In genomic region chr4:39977489-39978377, GRCh38 we compare ENCODE assay signal across 8 cellular contexts. TPM values are rescaled to one million over a fixed set of nuclear protein-coding genes. Genes with fewer than 3 reads are reported as not detected.
DNase-seq lines count a peak whose midpoint lies in the region; ATAC-seq, FAIRE-seq and TF ChIP-seq lines count a peak whose summit lies in the region.

Gene PDS5A, minus strand, starts transcription at chr4:39977911. Its CDS starts 1,334 bp downstream, at chr4:39976577.

- peaks cover 7 to 20% (median 9%) of the 10 kb centered on the region in 3 donors for H3K4me1 ChIP-seq in pancreas
- peaks cover 0 to 18% (median 11%) of the 10 kb centered on the region in 4 donors for H3K4me1 ChIP-seq in tibial artery

- intact Hi-C loops in head of caudate nucleus (cut with DNase I), result loop anchor here (2.0 to 5.0 kb wide), 4 partner anchors 80 to 505 kb away; partner anchors contain the start of genes N4BP2 and UGDH
- intact Hi-C loops in pancreas (cut with DNase I), result loop anchor here in 1 of 3 donors (10.0 kb wide), 1 partner anchor 283 kb away; the partner anchor contains the start of gene UBE2K
- intact Hi-C loops in tibial artery (cut with DNase I; ENCODE audit: low total_unique reads), result loop anchor here (1.0 to 5.0 kb wide), 2 partner anchors 279 to 505 kb away; partner anchors contain the start of gene UBE2K

- FAIRE-seq in pancreas (lab: Jason Lieb, UNC), result no peak

- peak within 1 kb of the TSS; percentile 96 for H3K4me3 ChIP-seq in GM12864 (ENCODE audit: low read depth, low read length)
- peak within 1 kb of the TSS; percentile 61 to 97 (median 95) for H3K4me3 ChIP-seq in pancreas
- H3K4me3 ChIP-seq in tibial artery, result peak within 1 kb of the TSS; percentile 80 to 97

- H3K4me1 Mint-ChIP-seq in activated naive CD8-positive, alpha-beta T cell treated with anti-CD3 and anti-CD28 coated beads for 36 hours, result peaks cover 39% of the 10 kb centered on the region

- peaks cover 28% of the 10 kb centered on the region for H3K36me3 Mint-ChIP-seq in activated naive CD8-positive, alpha-beta T cell treated with anti-CD3 and anti-CD28 coated beads for 36 hours

- H3K27me3 ChIP-seq in pancreas, result no peaks in the 10 kb centered on the region
- no peaks in the 10 kb centered on the region for H3K27me3 ChIP-seq in tibial artery

- DNase-seq in GM12864 (ENCODE audit: low read depth) (peak; percentile 61), NCI-H1092 treated with DMSO at 0.1 percent for 48 hours (lab: John Stamatoyannopoulos, UW) (peak; percentile 93), SKM-1 treated with dmso at 0.1 percent for 144 hours (lab: John Stamatoyannopoulos, UW; ENCODE audit: unreplicated experiment) (peak; percentile 86), head of caudate nucleus (peak; percentile 61 to 95 (median 89)), pancreas (peak; percentile 87 to 96 (median 92)), tibial artery (peak; percentile 74 to 92)
- DNase-seq in activated naive CD8-positive, alpha-beta T cell treated with anti-CD3 and anti-CD28 coated beads for 36 hours, result peak; percentile 97

- WGBS in pancreas, 2 donors, result 1% methylated on average over 55 to 117 of the region's 117 CpGs

- H3K9me3 Mint-ChIP-seq in activated naive CD8-positive, alpha-beta T cell treated with anti-CD3 and anti-CD28 coated beads for 36 hours, result no peaks in the 10 kb centered on the region

- peak within 1 kb of the TSS; percentile 72 to 93 (median 86) for H3K27ac ChIP-seq in pancreas
- peak within 1 kb of the TSS; percentile 90 to 96 for H3K27ac ChIP-seq in tibial artery

- ATAC-seq in HG02623 (IDR thresholded peaks at IDR 0.05; ENCODE audit: unreplicated experiment) (peak; percentile 75), pancreas (peak; percentile 88 to 94 (median 90))

- peak within 1 kb of the TSS; percentile 92 for H3K4me3 Mint-ChIP-seq in activated naive CD8-positive, alpha-beta T cell treated with anti-CD3 and anti-CD28 coated beads for 36 hours

- H3K36me3 ChIP-seq in pancreas (peaks cover 0 to 13% (median 5%) of the 10 kb centered on the region in 3 donors), tibial artery (peaks cover 0 to 25% (median 6%) of the 10 kb centered on the region in 3 donors)

- peaks cover 0 to 3% (median 0%) of the 10 kb centered on the region in 4 donors for H3K9me3 ChIP-seq in pancreas
- no peaks in the 10 kb centered on the region for H3K9me3 ChIP-seq in tibial artery

- TF ChIP-seq CTCF in GM12864 (IDR thresholded peaks at IDR 0.05; ENCODE audit: low read depth, low read length, missing control alignments) (peak; percentile 81), pancreas (IDR thresholded peaks at IDR 0.05) (peak; percentile 78 to 84 (median 81)), tibial artery (IDR thresholded peaks at IDR 0.05) (peak; percentile 77 to 91)

- no peaks in the 10 kb centered on the region for H3K27me3 Mint-ChIP-seq in activated naive CD8-positive, alpha-beta T cell treated with anti-CD3 and anti-CD28 coated beads for 36 hours

- peak within 1 kb of the TSS; percentile 98 for H3K27ac Mint-ChIP-seq in activated naive CD8-positive, alpha-beta T cell treated with anti-CD3 and anti-CD28 coated beads for 36 hours

RNA-seq across cellular contexts. Expression of gene PDS5A, which starts in this region (rescaled TPM):
- 100 to 1,000 TPM; 104 to 107 TPM for total RNA-seq in activated naive CD8-positive, alpha-beta T cell treated with anti-CD3 and anti-CD28 coated beads for 36 hours
- total RNA-seq in pancreas, result 10 to 100 TPM; 24.4 to 42.6 (median 28.9) TPM
- polyA plus RNA-seq in pancreas, result 10 to 100 TPM; 12.1 to 12.2 TPM

Comparison
In these comparisons a context has a peak if more than half of its experiments do, and no peak if none do; other contexts are left out.
1. Peak in every context shown above with its lines: DNase-seq, ATAC-seq, H3K4me3 ChIP-seq and H3K27ac ChIP-seq.